ENCODE assay signal across 11 cellular contexts in the genomic region with DNA sequence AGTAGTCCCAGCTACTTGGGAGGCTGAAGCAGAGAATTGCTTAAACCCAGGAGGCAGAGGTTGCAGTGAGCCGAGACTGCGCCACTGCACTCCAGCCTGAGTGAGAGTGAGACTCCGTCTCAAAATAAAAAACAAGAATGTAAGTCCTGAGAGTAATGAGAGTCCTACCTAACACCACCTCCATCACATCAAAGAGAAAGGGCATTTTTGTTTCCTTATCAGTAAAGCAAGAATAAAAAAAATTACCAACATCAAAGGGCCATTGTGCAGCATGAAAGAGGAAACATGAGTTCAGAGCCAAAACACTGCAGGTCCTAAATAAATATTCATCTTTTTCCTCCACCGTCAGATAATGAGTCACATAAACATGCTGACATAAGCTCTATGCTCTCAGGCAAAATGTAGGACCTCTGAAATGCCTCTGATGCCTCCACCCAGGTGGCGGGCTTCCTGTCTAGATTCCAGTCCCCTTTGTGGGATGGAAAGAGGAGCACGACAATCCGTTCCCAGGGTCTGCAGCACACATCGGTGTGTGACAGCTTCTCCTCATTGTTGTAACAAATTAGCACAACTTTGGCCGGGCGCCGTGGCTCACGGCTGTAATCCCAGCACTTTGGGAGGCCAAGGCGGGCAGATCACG. TPM values are rescaled to one million over a fixed set of nuclear protein-coding genes. Genes with fewer than 3 reads are reported as not detected.
A peak's percentile ranks its signal among the peaks of the same experiment; 100 is the strongest.
DNase-seq lines count a peak whose midpoint lies in the region; ATAC-seq and TF ChIP-seq lines count a peak whose summit lies in the region.
"Had no signal": no experiment of that assay in that cellular context is flagged by ENCODE, and none has a peak within 500 bp of the region (broad histone marks: within the 10 kb centered on the region; RNA-seq: fewer than 3 reads in every experiment).

No MANE protein-coding gene starts in this region.

- no peak for TF ChIP-seq POLR2A in IMR-90 (IDR thresholded peaks at IDR 0.05; ENCODE audit: low read depth, low read length)

- H4K8ac ChIP-seq in IMR-90 (ENCODE audit: low read depth in 2 of 2, low read length in 2 of 2) (peak overlapping the region in 1 of 2 experiments; percentile 86; a peak in 1 of 4 replicates), mesenchymal stem cell (ENCODE audit: low read length) (peak overlapping the region; percentile 8)

- POLR2A ChIA-PET in IMR-90 (lab: Charles Lee; ENCODE audit: unreplicated experiment), result no interaction called here
- POLR2A ChIA-PET in activated CD4-positive, alpha-beta T cell treated with anti-CD3 and anti-CD28 coated beads, Interleukin-2, amount 10 ng/mL, durations not matched to agents 7 days and 5 days (lab: Charles Lee), result interaction anchor here (0.6 kb wide), 1 partner anchor 914 kb away, joined by 3 read pairs; no protein-coding TSS in a partner anchor

- TF ChIP-seq CTCF in IMR-90 (conservative IDR thresholded peaks at IDR 0.05; ENCODE audit: low read depth, low read length) (no peak), MM.1S (IDR thresholded peaks at IDR 0.05; ENCODE audit: low read length) (no peak)

- in situ Hi-C loops in IMR-90 (cut with MboI; ENCODE audit: low sequenced_read_pairs) (loop anchor here (10.0 to 25.0 kb wide), 2 partner anchors 116 to 774 kb away; no protein-coding TSS in a partner anchor), G401 (cut with HindIII; ENCODE audit: low sequenced_read_pairs) (no loop called here)

- H3K18ac ChIP-seq in IMR-90 (ENCODE audit: low read depth, low read length) (no peak overlapping the region), mesenchymal stem cell (ENCODE audit: low read depth in 1 of 2, low read length in 2 of 2) (no peak overlapping the region)

- no peaks in the 10 kb centered on the region for H3K79me2 ChIP-seq in MM.1S (ENCODE audit: low read length)

- H3K27ac ChIP-seq in IMR-90 (ENCODE audit: insufficient read depth, low read length), result peak overlapping the region; percentile 58
- H3K27ac ChIP-seq in caudate nucleus (ENCODE audit: low read depth, low read length), result peak overlapping the region; percentile 24
- no peak overlapping the region for H3K27ac ChIP-seq in mesenchymal stem cell (ENCODE audit: low read length, poor library complexity, severe bottlenecking)
- no peak overlapping the region for H3K27ac ChIP-seq in MM.1S (ENCODE audit: low read length)

- BruUV-seq in IMR-90 (replicated peaks; lab: Mats Ljungman, UMichigan), result no TSS peak

- peak overlapping the region; percentile 49; the same call in 1 of the 2 replicates for H3K4me2 ChIP-seq in IMR-90 (ENCODE audit: low read depth, low read length)
- no peak overlapping the region for H3K4me2 ChIP-seq in mesenchymal stem cell (ENCODE audit: low read length, poor library complexity, severe bottlenecking)
- no peak overlapping the region for H3K4me2 ChIP-seq in MM.1S (ENCODE audit: low read depth, low read length)

- H3K27me3 Mint-ChIP-seq in activated CD4-positive, alpha-beta T cell treated with anti-CD3 and anti-CD28 coated beads, Interleukin-2, amount 10 ng/mL, durations not matched to agents 7 days and 5 days, result peaks cover 11% of the 10 kb centered on the region

- no peak; the same call in 1 of the 2 replicates for TF ChIP-seq RAD21 in IMR-90 (IDR thresholded peaks at IDR 0.05; ENCODE audit: low read length)

- H2BK20ac ChIP-seq in IMR-90 (ENCODE audit: low read depth, low read length), result peak overlapping the region; percentile 76; the same call in 1 of the 2 replicates

- H3K9ac ChIP-seq in IMR-90 (ENCODE audit: low read depth, low read length) (no peak overlapping the region), mesenchymal stem cell (ENCODE audit: low read length) (no peak overlapping the region), MM.1S (ENCODE audit: low read length) (no peak overlapping the region)

- peak overlapping the region in 1 of 2 experiments; percentile 37 for H2BK12ac ChIP-seq in mesenchymal stem cell (ENCODE audit: low read length in 2 of 2)

- no peak overlapping the region for H3K4me3 Mint-ChIP-seq in activated CD4-positive, alpha-beta T cell treated with anti-CD3 and anti-CD28 coated beads, Interleukin-2, amount 10 ng/mL, durations not matched to agents 7 days and 5 days
- H3K4me3 Mint-ChIP-seq: CD8-positive, alpha-beta memory T cell had no signal

- H3K9me1 ChIP-seq in IMR-90 (ENCODE audit: insufficient read depth, low read length), result peaks cover 9% of the 10 kb centered on the region

- H4K5ac ChIP-seq in IMR-90 (ENCODE audit: low read depth, low read length), result no peak overlapping the region

- DNase-seq in AG20443 (ENCODE audit: low spot score), result peak; percentile 30
- DNase-seq in IMR-90, result peak; percentile 96
- peak in 2 of 61 donors; percentile 13 to 16 for DNase-seq in caudate nucleus (lab: John Stamatoyannopoulos, UW)
- DNase-seq in mesenchymal stem cell, result peak; percentile 90
- DNase-seq in MM.1S, result no peak
- no peak for DNase-seq in cortex of kidney (lab: John Stamatoyannopoulos, UW)
- no peak for DNase-seq in G401 (ENCODE audit: low spot score)
- no peak for DNase-seq in activated CD4-positive, alpha-beta T cell treated with anti-CD3 and anti-CD28 coated beads, Interleukin-2, amount 10 ng/mL, durations not matched to agents 7 days and 5 days
- DNase-seq: CD8-positive, alpha-beta memory T cell; NCI-H2227 treated with DMSO at 0.1 percent for 48 hours had no signal

- intact Hi-C loops in IMR-90 (cut with micrococcal nuclease), result loop anchor here (10.0 kb wide), 1 partner anchor 116 kb away; no protein-coding TSS in a partner anchor

- H3K9me3 ChIP-seq in IMR-90 (ENCODE audit: control insufficient read depth, insufficient read depth, low read length), result no peaks in the 10 kb centered on the region; the same call in 1 of the 2 replicates
- H3K9me3 ChIP-seq in mesenchymal stem cell (ENCODE audit: control insufficient read depth, low read length), result no peaks in the 10 kb centered on the region
- no peaks in the 10 kb centered on the region for H3K9me3 ChIP-seq in MM.1S (replicated peaks; ENCODE audit: insufficient read depth, low read length)

- H2AFZ ChIP-seq in IMR-90 (replicated peaks; ENCODE audit: low read length, poor library complexity), result peak overlapping the region; percentile 81
- H2AFZ ChIP-seq in mesenchymal stem cell (ENCODE audit: low read depth, low read length), result no peak overlapping the region
- no peak overlapping the region for H2AFZ ChIP-seq in MM.1S (ENCODE audit: low read length)

- H3K27ac Mint-ChIP-seq in activated CD4-positive, alpha-beta T cell treated with anti-CD3 and anti-CD28 coated beads, Interleukin-2, amount 10 ng/mL, durations not matched to agents 7 days and 5 days, result no peak overlapping the region

- H2BK120ac ChIP-seq in IMR-90 (ENCODE audit: low read depth, low read length) (peak overlapping the region; percentile 80; the same call in 1 of the 2 replicates), mesenchymal stem cell (ENCODE audit: low read depth, low read length) (no peak overlapping the region)

- peak overlapping the region; percentile 63; the same call in 1 of the 2 replicates for H2AK5ac ChIP-seq in IMR-90 (ENCODE audit: low read depth, low read length)
- no peak overlapping the region for H2AK5ac ChIP-seq in mesenchymal stem cell (ENCODE audit: low read length, severe bottlenecking)

- H3K9me2 ChIP-seq in MM.1S (replicated peaks; ENCODE audit: insufficient read depth, low read length), result no peaks in the 10 kb centered on the region

- H3K4me1 ChIP-seq in IMR-90 (ENCODE audit: control insufficient read depth, insufficient read depth, low read length) (peaks cover 8% of the 10 kb centered on the region), mesenchymal stem cell (ENCODE audit: control insufficient read depth, insufficient read depth, low read depth, low read length) (peaks cover 5% of the 10 kb centered on the region), MM.1S (ENCODE audit: low read length) (peaks cover 9% of the 10 kb centered on the region)

- H3K36me3 Mint-ChIP-seq in activated CD4-positive, alpha-beta T cell treated with anti-CD3 and anti-CD28 coated beads, Interleukin-2, amount 10 ng/mL, durations not matched to agents 7 days and 5 days (ENCODE audit: low read depth), result no peaks in the 10 kb centered on the region
- H3K36me3 Mint-ChIP-seq: CD8-positive, alpha-beta memory T cell had no signal

- 0 out of 2 replicates have a peak, but pooled peaks cover 2% of the 10 kb centered on the region for H3K36me3 ChIP-seq in IMR-90 (ENCODE audit: control insufficient read depth, insufficient read depth, low read length)
- H3K36me3 ChIP-seq in mesenchymal stem cell (ENCODE audit: control insufficient read depth in 1 of 2, insufficient read depth in 2 of 2, low read depth in 1 of 2, low read length in 2 of 2), result peaks cover 0 to 10% of the 10 kb centered on the region in 2 experiments
- H3K36me3 ChIP-seq in MM.1S (replicated peaks; ENCODE audit: insufficient read depth, low read length), result no peaks in the 10 kb centered on the region

- H3K79me1 ChIP-seq in IMR-90 (ENCODE audit: low read depth in 1 of 2, low read length in 2 of 2), result peaks cover 16 to 75% of the 10 kb centered on the region in 2 experiments
- H3K79me1 ChIP-seq in mesenchymal stem cell (replicated peaks; ENCODE audit: low read length, poor library complexity, severe bottlenecking), result peaks cover 26% of the 10 kb centered on the region

- H4K91ac ChIP-seq in IMR-90 (ENCODE audit: insufficient read depth, low read depth, low read length) (no peak overlapping the region; the same call in 1 of the 2 replicates), mesenchymal stem cell (ENCODE audit: low read length) (no peak overlapping the region)

- peaks cover 5% of the 10 kb centered on the region; the same call in 1 of the 2 replicates for H3F3A ChIP-seq in MM.1S (ENCODE audit: insufficient read depth, low read length)

- whole genome bisulfite sequencing in IMR-90 (ENCODE audit: extremely low coverage in 2 of 2, insufficient read length in 1 of 2), 2 experiments, result 0% methylated on average over 2 of the region's 14 CpGs; no CpG with 5 or more reads in 1 of the 2 experiments
- 48% methylated on average over 13 of the region's 14 CpGs for WGBS in mesenchymal stem cell

- H3K4ac ChIP-seq in IMR-90 (ENCODE audit: low read depth, low read length) (peak overlapping the region; percentile 75), mesenchymal stem cell (ENCODE audit: low read depth in 1 of 2, low read length in 2 of 2) (no peak overlapping the region)

- H2BK5ac ChIP-seq in IMR-90 (ENCODE audit: low read depth, low read length, poor library complexity, severe bottlenecking) (peak overlapping the region; percentile 67), mesenchymal stem cell (ENCODE audit: low read depth, low read length, poor library complexity, severe bottlenecking) (no peak overlapping the region)

- no peak overlapping the region; the same call in 2 of the 3 replicates for H2BK15ac ChIP-seq in IMR-90 (ENCODE audit: low read depth, low read length)
- H2BK15ac ChIP-seq in mesenchymal stem cell (ENCODE audit: low read depth, poor library complexity, severe bottlenecking), result no peak overlapping the region

- no peak overlapping the region for H3K56ac ChIP-seq in IMR-90 (ENCODE audit: extremely low read depth, insufficient read depth, low read length)

- H3K4me3 ChIP-seq in IMR-90 (ENCODE audit: insufficient read depth, low read depth, low read length) (no peak overlapping the region), mesenchymal stem cell (ENCODE audit: insufficient read depth in 1 of 2, low read depth in 1 of 2, low read length in 2 of 2) (no peak overlapping the region), MM.1S (ENCODE audit: low read length) (no peak overlapping the region)

- H4K20me1 ChIP-seq in IMR-90 (ENCODE audit: insufficient read depth, low read length), result no peaks in the 10 kb centered on the region
- H4K20me1 ChIP-seq in MM.1S (ENCODE audit: insufficient read depth, low read length), result no peaks in the 10 kb centered on the region

- H3K14ac ChIP-seq in IMR-90 (replicated peaks; ENCODE audit: low read depth, low read length) (no peak overlapping the region), mesenchymal stem cell (ENCODE audit: low read length in 2 of 2) (no peak overlapping the region)

- ATAC-seq in IMR-90 (ENCODE audit: low read depth), result peak; percentile 94

- CTCF ChIA-PET in IMR-90 (lab: Yijun Ruan, JAX), result interaction anchor here (0.6 to 1.9 kb wide), 3 partner anchors 11 to 187 kb away, joined by 3 to 4 read pairs (median 3); no protein-coding TSS in a partner anchor
- CTCF ChIA-PET in activated CD4-positive, alpha-beta T cell treated with anti-CD3 and anti-CD28 coated beads, Interleukin-2, amount 10 ng/mL, durations not matched to agents 7 days and 5 days (lab: Charles Lee), result interaction anchor here (0.7 kb wide), 1 partner anchor 603 kb away, joined by 3 read pairs; no protein-coding TSS in a partner anchor

- H2AK9ac ChIP-seq in IMR-90 (replicated peaks; ENCODE audit: low read depth, low read length, poor library complexity), result no peak overlapping the region

- dilution Hi-C loops in IMR-90 (cut with HindIII; ENCODE audit: low sequenced_read_pairs, unreplicated experiment), result no loop called here

- no peak overlapping the region for H3K23ac ChIP-seq in IMR-90 (ENCODE audit: low read depth, low read length)
- H3K23ac ChIP-seq in mesenchymal stem cell (ENCODE audit: low read length in 2 of 2), result no peak overlapping the region

- no peaks in the 10 kb centered on the region for H3K9me3 Mint-ChIP-seq in activated CD4-positive, alpha-beta T cell treated with anti-CD3 and anti-CD28 coated beads, Interleukin-2, amount 10 ng/mL, durations not matched to agents 7 days and 5 days
- H3K9me3 Mint-ChIP-seq: CD8-positive, alpha-beta memory T cell had no signal

- no peaks in the 10 kb centered on the region for H3K27me3 ChIP-seq in IMR-90 (ENCODE audit: control insufficient read depth, insufficient read depth, low read length)
- no peaks in the 10 kb centered on the region for H3K27me3 ChIP-seq in mesenchymal stem cell (ENCODE audit: control insufficient read depth in 1 of 2, insufficient read depth in 1 of 2, low read length in 2 of 2)
- H3K27me3 ChIP-seq in MM.1S (replicated peaks; ENCODE audit: insufficient read depth, low read length), result no peaks in the 10 kb centered on the region

- no peaks in the 10 kb centered on the region for H3K4me1 Mint-ChIP-seq in activated CD4-positive, alpha-beta T cell treated with anti-CD3 and anti-CD28 coated beads, Interleukin-2, amount 10 ng/mL, durations not matched to agents 7 days and 5 days
- H3K4me1 Mint-ChIP-seq: CD8-positive, alpha-beta memory T cell had no signal

RNA-seq across cellular contexts. Expression of a gene that starts 7.2 kb away (rescaled TPM):
- total RNA-seq in IMR-90 (2012; rRNA removed), result 22.4 and 23.3 TPM in 2 replicates
- polyA plus RNA-seq in IMR-90 (2012; rRNA removed), result 10.4 and 10.6 TPM in 2 replicates
- 5.8 and 7.8 TPM in 2 replicates for polyA plus RNA-seq in IMR-90 (2012; cell fraction: cytosol; rRNA removed)
- polyA plus RNA-seq in IMR-90 (2012; cell fraction: nucleus; rRNA removed; ENCODE audit: low replicate concordance), result 6.6 and 12.1 TPM in 2 replicates
- polyA plus RNA-seq in mesenchymal stem cell (2013, experiment 1 of 2), result 17.9 TPM
- 17.4 TPM for polyA plus RNA-seq in mesenchymal stem cell (2013, experiment 2 of 2)
- total RNA-seq in G401 (2014; rRNA removed; shearing (Covaris generic)), result 12.6 and 15.7 TPM in 2 replicates
- total RNA-seq in activated CD4-positive, alpha-beta T cell treated with anti-CD3 and anti-CD28 coated beads, Interleukin-2, amount 10 ng/mL, durations not matched to agents 7 days and 5 days, result under 1 TPM; 0.21 to 0.50 TPM

RNA-seq across cellular contexts. Expression of a gene that starts 41.3 kb away (rescaled TPM):
- not detected in 2 replicates for total RNA-seq in IMR-90 (2012; rRNA removed)
- polyA plus RNA-seq in IMR-90 (2012; rRNA removed), result 0.03 TPM in 1 of 2 replicates, not detected in the other
- 0.01 and 0.03 TPM in 2 replicates for polyA plus RNA-seq in IMR-90 (2012; cell fraction: cytosol; rRNA removed)
- 0.26 and 0.38 TPM in 2 replicates for polyA plus RNA-seq in IMR-90 (2012; cell fraction: nucleus; rRNA removed; ENCODE audit: low replicate concordance)
- polyA plus RNA-seq in mesenchymal stem cell (2013, experiment 1 of 2), result 3.1 TPM
- 3.9 TPM for polyA plus RNA-seq in mesenchymal stem cell (2013, experiment 2 of 2)
- 48.8 and 55.8 TPM in 2 replicates for total RNA-seq in G401 (2014; rRNA removed; shearing (Covaris generic))
- under 1 TPM in 1 of 2 experiments, not detected in 1; 0.17 TPM for total RNA-seq in activated CD4-positive, alpha-beta T cell treated with anti-CD3 and anti-CD28 coated beads, Interleukin-2, amount 10 ng/mL, durations not matched to agents 7 days and 5 days
- total RNA-seq: myocyte had no signal
- polyA plus RNA-seq: CD8-positive, alpha-beta memory T cell had no signal

Comparison
In these comparisons a context has a peak if more than half of its experiments do, and no peak if none do; other contexts are left out.
1. DNase-seq: peak in AG20443 (single experiment), IMR-90 (single experiment) and mesenchymal stem cell (single experiment); none in MM.1S (single experiment), cortex of kidney (single experiment), G401 (single experiment) and activated CD4-positive, alpha-beta T cell treated with anti-CD3 and anti-CD28 coated beads, Interleukin-2, amount 10 ng/mL, durations not matched to agents 7 days and 5 days (single experiment).
2. H3K27ac ChIP-seq: peak in IMR-90 (single experiment) and caudate nucleus (single experiment); none in mesenchymal stem cell (single experiment) and MM.1S (single experiment).
3. RNA of a gene that starts 41.3 kb away (total RNA-seq): 48.8 to 55.8 TPM in G401; 0.17 TPM in activated CD4-positive, alpha-beta T cell treated with anti-CD3 and anti-CD28 coated beads, Interleukin-2, amount 10 ng/mL, durations not matched to agents 7 days and 5 days and not detected in IMR-90; every median in the first group is over 10 times any median in the second.